28 cellular contexts compared by ENCODE assay signal in genomic region chr21:28823464-28823863, GRCh38.
DNase-seq lines count a peak whose midpoint lies in the region; ATAC-seq, FAIRE-seq and TF ChIP-seq lines count a peak whose summit lies in the region.
"Had no signal": no experiment of that assay in that cellular context is flagged by ENCODE, and none has a peak within 500 bp of the region (broad histone marks: within the 10 kb centered on the region; RNA-seq: fewer than 3 reads in every experiment).

No MANE protein-coding gene starts in this region.

- 69 to 86% (median 84%) methylated on average over 2 of the region's 2 CpGs for WGBS in heart left ventricle, 4 donors
- WGBS in hepatocyte (ENCODE audit: low lambda C conversion rate, missing lambda C conversion rate) = 51% methylated on average over 2 of the region's 2 CpGs
- 69 to 74% methylated on average over 2 of the region's 2 CpGs for WGBS in aorta, 2 donors

- peak overlapping the region; percentile 29 for H3K4me2 ChIP-seq in hepatocyte
- H3K4me2 ChIP-seq in skeletal muscle satellite cell (ENCODE audit: low read length) = peak overlapping the region; percentile 53

- H3K4me3 ChIP-seq in heart left ventricle (no peak overlapping the region), hepatocyte (no peak overlapping the region), skeletal muscle satellite cell (ENCODE audit: low read length) (no peak overlapping the region), aorta (ENCODE audit: low read length in 2 of 2) (no peak overlapping the region)
- H3K4me3 ChIP-seq: left lung, SK-N-MC had no signal

- H3K27me3 ChIP-seq in heart left ventricle (no peaks in the 10 kb centered on the region), hepatocyte (no peaks in the 10 kb centered on the region), skeletal muscle satellite cell (ENCODE audit: control insufficient read depth, insufficient read depth, low read length) (no peaks in the 10 kb centered on the region), aorta (ENCODE audit: control insufficient read depth in 1 of 2, insufficient read depth in 2 of 2, low read length in 1 of 2) (no peaks in the 10 kb centered on the region)
- H3K27me3 ChIP-seq: BE2C, left lung had no signal

- peak overlapping the region; percentile 28 for H3K9ac ChIP-seq in skeletal muscle satellite cell (ENCODE audit: low read depth, low read length)

- intact Hi-C loops in heart left ventricle (cut with DNase I) (loop anchor here in 1 of 10 donors (5.0 kb wide), 1 partner anchor 59 kb away; no protein-coding TSS in a partner anchor), cardiac septum (cut with DNase I) (no loop called here), aorta (cut with DNase I) (loop anchor here in 1 of 2 donors (5.0 to 10.0 kb wide), 2 partner anchors 51 to 74 kb away; no protein-coding TSS in a partner anchor)

- H3K36me3 ChIP-seq in heart left ventricle (no peaks in the 10 kb centered on the region), hepatocyte (replicated peaks; ENCODE audit: insufficient read depth, low read depth) (no peaks in the 10 kb centered on the region), skeletal muscle satellite cell (ENCODE audit: insufficient read depth, low read length) (no peaks in the 10 kb centered on the region), aorta (ENCODE audit: control insufficient read depth in 1 of 2, insufficient read depth in 2 of 2, low read length in 1 of 2) (no peaks in the 10 kb centered on the region)
- H3K36me3 ChIP-seq: BE2C, left lung, neutrophil had no signal

- H3K9me2 ChIP-seq in hepatocyte (replicated peaks; ENCODE audit: insufficient read depth) = no peaks in the 10 kb centered on the region

- no peak overlapping the region for H2AFZ ChIP-seq in hepatocyte

- H4K20me1 ChIP-seq in hepatocyte (ENCODE audit: insufficient read depth, poor library complexity, severe bottlenecking) = no peaks in the 10 kb centered on the region

- H3K9me3 ChIP-seq in heart left ventricle = no peaks in the 10 kb centered on the region
- H3K9me3 ChIP-seq in hepatocyte (ENCODE audit: low read depth) = no peaks in the 10 kb centered on the region
- no peaks in the 10 kb centered on the region for H3K9me3 ChIP-seq in skeletal muscle satellite cell (replicated peaks; ENCODE audit: low read length)
- no peaks in the 10 kb centered on the region for H3K9me3 ChIP-seq in aorta (ENCODE audit: control insufficient read depth, low read length)
- H3K9me3 ChIP-seq: BE2C, left lung, neutrophil had no signal

- peak overlapping the region in 7 of 12 donors; percentile 2 to 65 (median 29) for H3K27ac ChIP-seq in heart left ventricle
- peak overlapping the region; percentile 69 for H3K27ac ChIP-seq in hepatocyte
- peak overlapping the region; percentile 70 to 77 for H3K27ac ChIP-seq in aorta (ENCODE audit: low read depth in 1 of 2, low read length in 2 of 2)
- H3K27ac ChIP-seq: neutrophil, SK-N-MC had no signal

- no peak for FAIRE-seq in D721Med (lab: Jason Lieb, UNC)
- FAIRE-seq: A204.1, GM12891, RCC 7860 had no signal

- TF ChIP-seq CTCF in heart left ventricle (IDR thresholded peaks at IDR 0.05) = no peak
- no peak for TF ChIP-seq CTCF in hepatocyte (IDR thresholded peaks at IDR 0.05; ENCODE audit: poor library complexity)
- no peak for TF ChIP-seq CTCF in D721Med (IDR thresholded peaks at IDR 0.05; ENCODE audit: insufficient read depth, missing control alignments)

- DNase-seq in heart left ventricle (no peak), cardiac septum (ENCODE audit: low spot score) (no peak), hepatocyte (ENCODE audit: low spot score) (no peak), aorta (no peak), NCI-H1436 treated with DMSO at 0.1 percent for 48 hours (lab: John Stamatoyannopoulos, UW) (no peak), D721Med (ENCODE audit: insufficient read length, low spot score) (no peak)
- DNase-seq: activated B cell treated with CpG ODN at 0.5 μM for 24 hours; activated CD8-positive, alpha-beta T cell treated with anti-CD3 and anti-CD28 coated beads for 36 hours; activated naive CD4-positive, alpha-beta T cell treated with Interleukin-2 at 50 U/mL for 16 hours; activated T-cell treated with anti-CD3 and anti-CD28 coated beads, Interleukin-2, amount 50 U/mL, for 24 hours; anterior cingulate cortex; DMS79 treated with DMSO at 0.1 percent for 48 hours; effector memory CD8-positive, alpha-beta T cell; H9; Karpas-422; left lung; NCI-H1048; NCI-H2029 treated with DMSO at 0.1 percent for 48 hours; NCI-H510A; NK-92 treated with Interleukin-12 subunit alpha and Interleukin-12 subunit beta, amount 100 ng/mL, for 24 hours had no signal

- H3K4me1 ChIP-seq in heart left ventricle (peaks cover 3 to 30% (median 22%) of the 10 kb centered on the region in 12 donors), hepatocyte (ENCODE audit: insufficient read depth) (peaks cover 72% of the 10 kb centered on the region), skeletal muscle satellite cell (ENCODE audit: control insufficient read depth, insufficient read depth, low read length) (peaks cover 43% of the 10 kb centered on the region), aorta (ENCODE audit: control insufficient read depth in 1 of 2, insufficient read depth in 2 of 2, low read length in 2 of 2) (peaks cover 2 to 6% of the 10 kb centered on the region in 2 donors)

- H3K79me2 ChIP-seq in hepatocyte = no peaks in the 10 kb centered on the region

- TF ChIP-seq POLR2A in heart left ventricle (IDR thresholded peaks at IDR 0.05) = no peak

- ATAC-seq in heart left ventricle (no peak), aorta (ENCODE audit: low FRiP score) (no peak), GM18867 (IDR thresholded peaks at IDR 0.05; ENCODE audit: unreplicated experiment) (no peak)
- ATAC-seq: activated CD8-positive, alpha-beta T cell treated with anti-CD3 and anti-CD28 coated beads for 36 hours; effector memory CD8-positive, alpha-beta T cell had no signal
